ENCODE assay signal across 8 cellular contexts in the genomic region with DNA sequence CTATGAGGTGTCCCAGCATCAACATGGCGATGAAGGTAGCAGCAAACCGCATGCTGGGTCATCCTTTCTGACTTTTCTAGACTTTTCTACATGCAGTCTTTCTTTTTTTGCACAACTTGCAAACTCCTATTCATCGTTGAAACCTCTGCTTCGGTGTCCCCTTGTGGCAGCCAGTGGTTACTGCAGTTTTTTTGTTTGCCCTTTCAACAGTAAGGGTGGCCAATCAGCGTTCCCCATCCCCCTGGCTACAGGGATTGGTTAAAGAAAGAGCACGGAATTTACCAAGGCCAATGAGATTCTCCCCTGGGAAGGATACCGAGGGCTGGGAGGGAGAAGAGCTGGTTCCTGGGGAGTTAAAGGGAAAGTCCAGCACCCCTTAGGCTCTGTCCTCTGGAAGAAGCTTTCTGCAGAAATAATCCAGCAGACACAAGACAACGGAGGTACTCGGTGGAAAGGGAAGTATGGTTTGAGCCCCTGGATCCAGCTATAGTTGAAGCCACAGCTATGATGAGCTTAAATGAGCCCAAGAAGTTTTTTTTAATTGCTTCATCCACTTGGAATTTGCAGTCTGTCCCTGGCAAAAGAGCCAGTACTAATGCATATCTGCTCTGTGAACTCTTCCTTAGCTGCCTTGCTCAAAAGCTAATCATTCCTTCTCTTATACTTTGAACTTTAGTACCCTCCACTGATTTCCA. TPM values are rescaled to one million over a fixed set of nuclear protein-coding genes. Genes with fewer than 3 reads are reported as not detected.
A peak's percentile ranks its signal among the peaks of the same experiment; 100 is the strongest.
DNase-seq lines count a peak whose midpoint lies in the region; ATAC-seq and TF ChIP-seq lines count a peak whose summit lies in the region.

No MANE protein-coding gene starts in this region.

- intact Hi-C loops in left ventricle myocardium inferior (cut with micrococcal nuclease) = no loop called here
- intact Hi-C loops in prostate gland (cut with DNase I) = loop anchor here (1.0 kb wide), 1 partner anchor 49 kb away; no protein-coding TSS in a partner anchor
- intact Hi-C loops in uterus (cut with DNase I; ENCODE audit: low total_unique reads) = no loop called here

- TF ChIP-seq CTCF in GM12864 (IDR thresholded peaks at IDR 0.05; ENCODE audit: low read depth, low read length, missing control alignments) (peak; percentile 92), left ventricle myocardium inferior (IDR thresholded peaks at IDR 0.05; ENCODE audit: borderline replicate concordance) (peak; percentile 92), prostate gland (IDR thresholded peaks at IDR 0.05) (peak; percentile 97 to 100 (median 98)), uterus (IDR thresholded peaks at IDR 0.05) (peak; percentile 90 to 99 (median 97))

- H3K9me3 ChIP-seq in left ventricle myocardium inferior (replicated peaks) (no peaks in the 10 kb centered on the region), prostate gland (no peaks in the 10 kb centered on the region), uterus (no peaks in the 10 kb centered on the region)

- H3K27me3 ChIP-seq in left ventricle myocardium inferior (ENCODE audit: low read depth) (no peaks in the 10 kb centered on the region), prostate gland (replicated peaks; ENCODE audit: insufficient read depth) (no peaks in the 10 kb centered on the region), uterus (no peaks in the 10 kb centered on the region)

- H3K4me3 ChIP-seq in GM12864 (ENCODE audit: low read depth, low read length) (peak overlapping the region; percentile 52), left ventricle myocardium inferior (peak overlapping the region; percentile 61), prostate gland (peak overlapping the region in 1 of 2 donors; percentile 3), uterus (peak overlapping the region; percentile 3 to 16)

- peak overlapping the region; percentile 88 for H3K27ac ChIP-seq in left ventricle myocardium inferior (replicated peaks)
- peak overlapping the region; percentile 60 to 63 for H3K27ac ChIP-seq in prostate gland
- H3K27ac ChIP-seq in uterus = peak overlapping the region; percentile 35 to 88

- peak; percentile 90 for DNase-seq in GM12864 (ENCODE audit: low read depth)
- DNase-seq in NCI-H1436 (lab: John Stamatoyannopoulos, UW) = peak; percentile 97
- DNase-seq in SW480 (ENCODE audit: low spot score) = peak; percentile 97
- peak; percentile 34 to 98 (median 86) for DNase-seq in amygdala (lab: John Stamatoyannopoulos, UW)
- DNase-seq in left ventricle myocardium inferior = peak; percentile 87
- peak; percentile 95 for DNase-seq in prostate gland (ENCODE audit: low spot score)
- peak; percentile 89 to 97 for DNase-seq in uterus

- H3K36me3 ChIP-seq in left ventricle myocardium inferior = no peaks in the 10 kb centered on the region
- H3K36me3 ChIP-seq in prostate gland = no peaks in the 10 kb centered on the region
- no peaks in the 10 kb centered on the region for H3K36me3 ChIP-seq in uterus

- peak; percentile 94 for ATAC-seq in HG02798 (IDR thresholded peaks at IDR 0.05; ENCODE audit: poor library complexity, unreplicated experiment)

- WGBS in prostate gland = 6% methylated on average over 9 of the region's 9 CpGs

- H3K4me1 ChIP-seq in left ventricle myocardium inferior = peaks cover 25% of the 10 kb centered on the region
- peaks cover 1% of the 10 kb centered on the region for H3K4me1 ChIP-seq in prostate gland (replicated peaks)
- no peaks in the 10 kb centered on the region for H3K4me1 ChIP-seq in uterus

- TF ChIP-seq POLR2A in prostate gland (IDR thresholded peaks at IDR 0.05) (peak; percentile 77), uterus (IDR thresholded peaks at IDR 0.05) (peak; percentile 65 to 91)

RNA-seq across cellular contexts. Expression of a gene that starts 5.6 kb away (rescaled TPM):
- total RNA-seq in left ventricle myocardium inferior (94.8 TPM), prostate gland (100 to 1,000 TPM; 157 to 215 TPM), uterus (100 to 1,000 TPM in 1 of 4 donors, 10 to 100 TPM in 2, 1 to 10 TPM in 1; 8.8 to 120 (median 64.2) TPM)

RNA-seq across cellular contexts. Expression of a gene that starts 11.9 kb away (rescaled TPM):
- 38.8 TPM for total RNA-seq in left ventricle myocardium inferior
- total RNA-seq in prostate gland = 10 to 100 TPM; 18.0 to 37.3 TPM
- 10 to 100 TPM; 21.2 to 67.9 (median 38.1) TPM for total RNA-seq in uterus

RNA-seq across cellular contexts. Expression of a gene that starts 47.1 kb away (rescaled TPM):
- total RNA-seq in left ventricle myocardium inferior = 107 TPM
- 100 to 1,000 TPM; 521 to 844 TPM for total RNA-seq in prostate gland
- 100 to 1,000 TPM; 152 to 386 (median 290) TPM for total RNA-seq in uterus

RNA-seq across cellular contexts. Expression of a gene that starts 54.2 kb away (rescaled TPM):
- total RNA-seq in left ventricle myocardium inferior (0.49 TPM), prostate gland (10 to 100 TPM in 1 of 2 donors, 1 to 10 TPM in 1; 4.1 to 19.5 TPM), uterus (10 to 100 TPM in 1 of 4 donors, 1 to 10 TPM in 3; 1.0 to 41.1 (median 3.0) TPM)

RNA-seq across cellular contexts. Expression of a gene that starts 57.5 kb away (rescaled TPM):
- 0.33 TPM for total RNA-seq in left ventricle myocardium inferior
- 100 to 1,000 TPM in 1 of 2 donors, 10 to 100 TPM in 1; 49.6 to 136 TPM for total RNA-seq in prostate gland
- total RNA-seq in uterus = 10 to 100 TPM in 1 of 4 donors, 1 to 10 TPM in 1, under 1 TPM in 2; 0.41 to 13.1 (median 1.6) TPM
